In the genomic region with DNA sequence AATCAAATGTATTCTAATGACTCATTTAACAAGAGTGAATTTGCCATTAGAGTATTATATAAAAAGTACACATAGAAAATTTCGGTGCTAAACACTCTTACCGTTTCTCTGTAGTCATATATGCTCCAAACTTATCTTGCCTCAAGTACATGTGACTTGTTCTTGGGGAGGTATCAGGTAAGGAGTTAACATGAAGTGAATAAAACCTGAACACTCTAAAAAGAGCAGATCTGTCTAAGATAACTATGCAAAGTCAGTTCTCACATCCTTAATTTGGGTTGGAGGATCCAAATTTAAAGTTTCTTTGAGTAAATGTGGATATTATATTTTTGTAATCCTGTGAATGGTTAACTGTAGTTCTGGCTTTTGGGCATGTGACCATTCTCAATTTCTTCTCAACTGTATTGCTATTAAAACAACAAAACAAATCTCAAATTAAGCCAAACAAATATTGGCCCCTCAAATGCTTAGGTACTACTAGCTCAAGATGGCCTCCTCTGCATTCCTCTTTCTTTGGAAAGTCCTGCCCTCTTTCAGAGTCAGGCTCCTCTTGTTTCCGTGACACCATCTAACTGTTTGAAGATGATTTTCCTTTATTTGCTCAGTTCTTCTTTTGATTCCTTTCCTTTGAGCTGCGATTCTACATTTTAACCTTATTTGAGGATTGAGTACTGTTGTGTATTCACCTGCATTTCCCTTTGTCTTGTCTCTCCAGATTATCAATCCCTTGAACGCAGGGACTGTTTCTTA, we compare ENCODE assay signal across 11 cellular contexts. TPM values are rescaled to one million over a fixed set of nuclear protein-coding genes. Genes with fewer than 3 reads are reported as not detected.
A peak's percentile ranks its signal among the peaks of the same experiment; 100 is the strongest.
DNase-seq lines count a peak whose midpoint lies in the region; ATAC-seq and TF ChIP-seq lines count a peak whose summit lies in the region.
"Had no signal": no experiment of that assay in that cellular context is flagged by ENCODE, and none has a peak within 500 bp of the region (broad histone marks: within the 10 kb centered on the region; RNA-seq: fewer than 3 reads in every experiment).

No MANE protein-coding gene starts in this region.

- no peak overlapping the region for H2AFZ ChIP-seq in osteoblast (ENCODE audit: low read length)

- peaks cover 20% of the 10 kb centered on the region for H4K20me1 ChIP-seq in osteoblast (ENCODE audit: insufficient read depth, low read length)

- DNase-seq in NCI-H146 (lab: John Stamatoyannopoulos, UW): peak; percentile 10
- no peak for DNase-seq in NCI-H146 treated with DMSO at 0.1 percent for 48 hours (lab: John Stamatoyannopoulos, UW; ENCODE audit: unreplicated experiment)
- no peak for DNase-seq in activated CD4-positive, alpha-beta memory T cell treated with anti-CD3 and anti-CD28 coated beads, Interleukin-2, amount 10 ng/mL, durations not matched to agents 7 days and 5 days
- DNase-seq in osteoblast (ENCODE audit: insufficient read length, low spot score, missing footprints): peak; percentile 64
- DNase-seq in NCI-H748 (lab: John Stamatoyannopoulos, UW; ENCODE audit: unreplicated experiment): no peak
- DNase-seq in NCI-H446 (lab: John Stamatoyannopoulos, UW): no peak
- no peak for DNase-seq in HCEC 1CT
- DNase-seq: 8988T, T-helper 9 cell had no signal

- H3K9me3 Mint-ChIP-seq in activated CD4-positive, alpha-beta memory T cell treated with anti-CD3 and anti-CD28 coated beads, Interleukin-2, amount 10 ng/mL, durations not matched to agents 7 days and 5 days: no peaks in the 10 kb centered on the region

- peak overlapping the region; percentile 84 for H3K27ac Mint-ChIP-seq in activated CD4-positive, alpha-beta memory T cell treated with anti-CD3 and anti-CD28 coated beads, Interleukin-2, amount 10 ng/mL, durations not matched to agents 7 days and 5 days

- POLR2A ChIA-PET in activated CD4-positive, alpha-beta memory T cell treated with anti-CD3 and anti-CD28 coated beads, Interleukin-2, amount 10 ng/mL, durations not matched to agents 7 days and 5 days (lab: Charles Lee): interaction anchor here (1.0 to 1.5 kb wide), 4 partner anchors 65 to 213 kb away, joined by 3 to 4 read pairs (median 4); no protein-coding TSS in a partner anchor

- H3K4me1 ChIP-seq in osteoblast (ENCODE audit: insufficient read depth, low read length): peaks cover 34% of the 10 kb centered on the region

- H3K4me3 Mint-ChIP-seq in activated CD4-positive, alpha-beta memory T cell treated with anti-CD3 and anti-CD28 coated beads, Interleukin-2, amount 10 ng/mL, durations not matched to agents 7 days and 5 days: peak overlapping the region; percentile 57

- H3K36me3 ChIP-seq in osteoblast (ENCODE audit: insufficient read depth, low read length): peaks cover 7% of the 10 kb centered on the region

- peaks cover 63% of the 10 kb centered on the region for H3K36me3 Mint-ChIP-seq in activated CD4-positive, alpha-beta memory T cell treated with anti-CD3 and anti-CD28 coated beads, Interleukin-2, amount 10 ng/mL, durations not matched to agents 7 days and 5 days (ENCODE audit: low read depth)

- H3K79me2 ChIP-seq in osteoblast (ENCODE audit: insufficient read depth, low read length): peaks cover 74% of the 10 kb centered on the region

- no peaks in the 10 kb centered on the region for H3K27me3 ChIP-seq in osteoblast (ENCODE audit: insufficient read depth, low read length)

- CTCF ChIA-PET in activated CD4-positive, alpha-beta memory T cell treated with anti-CD3 and anti-CD28 coated beads, Interleukin-2, amount 10 ng/mL, durations not matched to agents 7 days and 5 days (lab: Charles Lee): interaction anchor here (1.1 to 1.8 kb wide), 2 partner anchors 67 to 69 kb away, joined by 4 to 7 read pairs; a partner anchor contains a TSS

- H3K4me1 Mint-ChIP-seq in activated CD4-positive, alpha-beta memory T cell treated with anti-CD3 and anti-CD28 coated beads, Interleukin-2, amount 10 ng/mL, durations not matched to agents 7 days and 5 days: peaks cover 62% of the 10 kb centered on the region

- peak; percentile 10 for ATAC-seq in GM21825 (IDR thresholded peaks at IDR 0.05; ENCODE audit: unreplicated experiment)
- ATAC-seq: HCT116 had no signal

- no peaks in the 10 kb centered on the region for H3K27me3 Mint-ChIP-seq in activated CD4-positive, alpha-beta memory T cell treated with anti-CD3 and anti-CD28 coated beads, Interleukin-2, amount 10 ng/mL, durations not matched to agents 7 days and 5 days

- no peak overlapping the region for H3K27ac ChIP-seq in osteoblast (ENCODE audit: low read depth, low read length)

- H3K4me3 ChIP-seq in osteoblast (ENCODE audit: insufficient read depth, low read length): no peak overlapping the region

- no peaks in the 10 kb centered on the region for H3K9me3 ChIP-seq in osteoblast (ENCODE audit: low read depth, low read length)

- TF ChIP-seq CTCF in osteoblast (IDR thresholded peaks at IDR 0.05; ENCODE audit: extremely low read depth, low read depth, low read length): no peak

- no peak overlapping the region for H3K4me2 ChIP-seq in osteoblast (ENCODE audit: insufficient read depth, low read length)

RNA-seq across cellular contexts. Expression of a gene that starts 4.2 kb away (rescaled TPM):
- 100 to 1,000 TPM; 148 to 150 TPM for total RNA-seq in activated CD4-positive, alpha-beta memory T cell treated with anti-CD3 and anti-CD28 coated beads, Interleukin-2, amount 10 ng/mL, durations not matched to agents 7 days and 5 days
- 38.7 and 46.3 TPM in 2 replicates for total RNA-seq in osteoblast

Comparison
In these comparisons a context has a peak if more than half of its experiments do, and no peak if none do; other contexts are left out.
1. DNase-seq: peak in NCI-H146 (single experiment) and osteoblast (single experiment); none in NCI-H146 treated with DMSO at 0.1 percent for 48 hours (single experiment), activated CD4-positive, alpha-beta memory T cell treated with anti-CD3 and anti-CD28 coated beads, Interleukin-2, amount 10 ng/mL, durations not matched to agents 7 days and 5 days (single experiment), NCI-H748 (single experiment), NCI-H446 (0 of 2) and HCEC 1CT (single experiment).